1 cellular context compared by ENCODE assay signal in genomic region chr3:197957775-197958103, GRCh38.
A peak's percentile ranks its signal among the peaks of the same experiment; 100 is the strongest.
TF ChIP-seq lines count a peak whose summit lies in the region.

No MANE protein-coding gene starts in this region.

TF ChIP-seq in HepG2, 621 proteins besides CTCF, POLR2A, EP300 and RAD21 (continued from another document):
- TF ChIP-seq ZNF12 (CRISPR knock-in tag; IDR thresholded peaks at IDR 0.05) (no peak), ZFYVE20 (CRISPR knock-in tag; IDR thresholded peaks at IDR 0.05; ENCODE audit: borderline replicate concordance, low read depth) (no peak), ZKSCAN1 (IDR thresholded peaks at IDR 0.05; ENCODE audit: low read length) (peak; percentile 61; the same call in 1 of the 2 replicates), ZNF619 (CRISPR knock-in tag; IDR thresholded peaks at IDR 0.05) (no peak), ZNF207 (IDR thresholded peaks at IDR 0.05; ENCODE audit: borderline replicate concordance) (no peak), GLMP (CRISPR knock-in tag; IDR thresholded peaks at IDR 0.05; ENCODE audit: borderline replicate concordance) (no peak), TEAD3 (CRISPR knock-in tag; optimal IDR thresholded peaks at IDR 0.05; ENCODE audit: borderline replicate concordance) (no peak), YEATS2 (CRISPR knock-in tag; IDR thresholded peaks at IDR 0.05; ENCODE audit: borderline replicate concordance) (no peak), ZNF879 (CRISPR knock-in tag; IDR thresholded peaks at IDR 0.05) (no peak), PCBP1 (IDR thresholded peaks at IDR 0.05; ENCODE audit: borderline replicate concordance, low read depth, low read length) (no peak), ZNF30 (CRISPR knock-in tag; IDR thresholded peaks at IDR 0.05) (no peak), NFE2 (CRISPR knock-in tag; IDR thresholded peaks at IDR 0.05) (no peak), MTERF4 (CRISPR knock-in tag; IDR thresholded peaks at IDR 0.05) (no peak), ZNF777 (CRISPR knock-in tag; IDR thresholded peaks at IDR 0.05) (no peak), REPIN1 (CRISPR knock-in tag; IDR thresholded peaks at IDR 0.05; ENCODE audit: borderline replicate concordance, low read depth) (no peak), ZMYM2 (CRISPR knock-in tag; IDR thresholded peaks at IDR 0.05) (no peak), ZNF761 (CRISPR knock-in tag; conservative IDR thresholded peaks at IDR 0.05) (no peak), ZSCAN31 (CRISPR knock-in tag; IDR thresholded peaks at IDR 0.05; ENCODE audit: low read depth) (no peak), TCF7 (IDR thresholded peaks at IDR 0.05; ENCODE audit: low read depth) (no peak), ZNF501 (CRISPR knock-in tag; IDR thresholded peaks at IDR 0.05) (peak; percentile 47; the same call in 1 of the 2 replicates), BCL6 (CRISPR knock-in tag; IDR thresholded peaks at IDR 0.05) (no peak), GATAD1 (CRISPR knock-in tag; IDR thresholded peaks at IDR 0.05) (no peak), GMEB1 (CRISPR knock-in tag; IDR thresholded peaks at IDR 0.05; ENCODE audit: borderline replicate concordance) (0 out of 2 replicates have a peak, but pooled peaks have one; percentile 19), U2AF1 (optimal IDR thresholded peaks at IDR 0.05; ENCODE audit: low read depth, low read length) (no peak), ASH2L (IDR thresholded peaks at IDR 0.05; ENCODE audit: insufficient read length, low read depth, low read length) (peak; percentile 14), ZNF337 (CRISPR knock-in tag; IDR thresholded peaks at IDR 0.05; ENCODE audit: borderline replicate concordance, low read depth) (no peak), ZNF430 (CRISPR knock-in tag; IDR thresholded peaks at IDR 0.05) (no peak), SSRP1 (CRISPR knock-in tag; IDR thresholded peaks at IDR 0.05) (0 out of 2 replicates have a peak, but pooled peaks have one; percentile 8), ZNF280B (CRISPR knock-in tag; IDR thresholded peaks at IDR 0.05; ENCODE audit: borderline replicate concordance) (no peak), MIER3 (CRISPR knock-in tag; IDR thresholded peaks at IDR 0.05; ENCODE audit: borderline replicate concordance) (no peak), ZNF703 (CRISPR knock-in tag; IDR thresholded peaks at IDR 0.05; ENCODE audit: borderline replicate concordance) (no peak), PHF20 (CRISPR knock-in tag; IDR thresholded peaks at IDR 0.05) (no peak), ETV6 (CRISPR knock-in tag; conservative IDR thresholded peaks at IDR 0.05) (no peak), ZNF235 (CRISPR knock-in tag; IDR thresholded peaks at IDR 0.05; ENCODE audit: borderline replicate concordance) (no peak), TAF1 (CRISPR knock-in tag; IDR thresholded peaks at IDR 0.05) (no peak), TIGD3 (CRISPR knock-in tag; IDR thresholded peaks at IDR 0.05; ENCODE audit: borderline replicate concordance) (0 out of 2 replicates have a peak, but pooled peaks have one; percentile 4), ZNF431 (CRISPR knock-in tag; IDR thresholded peaks at IDR 0.05; ENCODE audit: borderline replicate concordance, low read depth) (no peak), ARID4A (CRISPR knock-in tag; IDR thresholded peaks at IDR 0.05; ENCODE audit: borderline replicate concordance) (0 out of 2 replicates have a peak, but pooled peaks have one; percentile 2), HNF4G (IDR thresholded peaks at IDR 0.05; ENCODE audit: borderline replicate concordance, low read depth, low read length) (no peak), HNF4G (CRISPR knock-in tag; IDR thresholded peaks at IDR 0.05; ENCODE audit: borderline replicate concordance, low read depth) (no peak), ZNF17 (CRISPR knock-in tag; IDR thresholded peaks at IDR 0.05) (no peak), SOX6 (IDR thresholded peaks at IDR 0.05) (no peak), SOX6 (CRISPR knock-in tag; IDR thresholded peaks at IDR 0.05) (0 out of 2 replicates have a peak, but pooled peaks have one; percentile 5), HNF1B (CRISPR knock-in tag; IDR thresholded peaks at IDR 0.05) (no peak), ZMYM4 (CRISPR knock-in tag; IDR thresholded peaks at IDR 0.05) (no peak), HDAC2 (CRISPR knock-in tag; IDR thresholded peaks at IDR 0.05) (0 out of 2 replicates have a peak, but pooled peaks have one; percentile 2), ZBTB39 (CRISPR knock-in tag; IDR thresholded peaks at IDR 0.05) (no peak), NCOR1 (IDR thresholded peaks at IDR 0.05; ENCODE audit: borderline replicate concordance, low read length) (0 out of 2 replicates have a peak, but pooled peaks have one; percentile 5), ZBTB20 (CRISPR knock-in tag; IDR thresholded peaks at IDR 0.05; ENCODE audit: borderline replicate concordance, low read depth) (no peak), FOXC1 (CRISPR knock-in tag; IDR thresholded peaks at IDR 0.05; ENCODE audit: borderline replicate concordance) (no peak), TGIF2 (CRISPR knock-in tag; IDR thresholded peaks at IDR 0.05) (no peak), YY1 (IDR thresholded peaks at IDR 0.05; ENCODE audit: insufficient read depth, insufficient replicate concordance, low read depth, low read length) (no peak), ZNF234 (CRISPR knock-in tag; conservative IDR thresholded peaks at IDR 0.05) (no peak), ZNF230 (CRISPR knock-in tag; IDR thresholded peaks at IDR 0.05) (no peak)
